Comparison of ENCODE assay signal across 14 cellular contexts in the genomic region with DNA sequence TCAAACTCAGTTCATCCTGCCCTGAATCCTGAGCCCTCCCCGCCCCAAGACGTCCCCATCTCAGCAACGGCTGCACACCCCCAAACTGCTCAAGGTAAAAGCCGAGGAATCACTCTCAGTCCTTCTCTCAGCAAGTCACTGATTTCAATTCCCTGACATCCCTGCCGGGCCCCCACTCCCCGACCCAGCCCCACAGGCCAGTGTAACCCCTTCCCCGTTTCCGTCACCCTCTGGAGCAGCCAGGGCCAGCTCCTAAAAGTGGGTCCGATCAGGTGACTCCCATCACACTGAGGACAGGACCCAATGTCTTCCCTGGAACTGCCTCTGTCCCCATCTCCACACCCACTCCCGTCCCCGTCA. TPM values are rescaled to one million over a fixed set of nuclear protein-coding genes. Genes with fewer than 3 reads are reported as not detected.
DNase-seq lines count a peak whose midpoint lies in the region; ATAC-seq and TF ChIP-seq lines count a peak whose summit lies in the region.
"Had no signal": no experiment of that assay in that cellular context is flagged by ENCODE, and none has a peak within 500 bp of the region (broad histone marks: within the 10 kb centered on the region; RNA-seq: fewer than 3 reads in every experiment).

No MANE protein-coding gene starts in this region.

- H3K27ac ChIP-seq in HUES6 (ENCODE audit: low read depth, low read length) (no peak overlapping the region), adrenal gland (peak overlapping the region in 3 of 5 donors; percentile 51 to 84 (median 79))

- H3K9ac ChIP-seq in HUES6 (ENCODE audit: low read length) = no peak overlapping the region

- ATAC-seq in left lobe of liver = no peak
- ATAC-seq: activated naive CD8-positive, alpha-beta T cell treated with anti-CD3 and anti-CD28 coated beads, Interleukin-2, amount 50 U/mL, for 24 hours had no signal

- H3K27me3 ChIP-seq in HUES6 (ENCODE audit: control insufficient read depth, insufficient read depth, low read length) (no peaks in the 10 kb centered on the region), adrenal gland (no peaks in the 10 kb centered on the region)
- H3K27me3 ChIP-seq: BE2C, testis had no signal

- no peak for DNase-seq in adrenal gland
- DNase-seq in left lobe of liver (ENCODE audit: low spot score) = peak; percentile 27
- DNase-seq in stimulated activated CD8-positive, alpha-beta memory T cell treated with anti-CD3 and anti-CD28 coated beads, Interleukin-4, amount 100 ng/mL, for 48 hours = peak; percentile 10
- no peak for DNase-seq in NCI-H510A treated with DMSO at 0.1 percent for 48 hours (lab: John Stamatoyannopoulos, UW)
- DNase-seq in activated CD4-positive, CD25-positive, alpha-beta regulatory T cell treated with anti-CD3 and anti-CD28 coated beads, Interleukin-2, amount 50 U/mL, for 72 hours = no peak
- no peak for DNase-seq in stimulated activated CD4-positive, alpha-beta T cell treated with anti-CD3 and anti-CD28 coated beads, Interleukin-2, amount 100 ng/mL, for 48 hours
- DNase-seq: activated CD4-positive, alpha-beta T cell treated with anti-CD3 and anti-CD28 coated beads, Interleukin-2, amount 50 U/mL, for 1 hour; activated naive CD8-positive, alpha-beta T cell treated with anti-CD3 and anti-CD28 coated beads, Interleukin-2, amount 50 U/mL, for 24 hours; cerebellar nuclear complex; NCI-H1092 treated with DMSO at 0.1 percent for 48 hours; stimulated activated CD4-positive, alpha-beta T cell treated with anti-CD3 and anti-CD28 coated beads, Interleukin-4, amount 100 ng/mL, for 1 hour had no signal

- intact Hi-C loops in adrenal gland (cut with DNase I) = no loop called here

- H3K4me3 ChIP-seq in HUES6 (ENCODE audit: low read depth, low read length) (peak overlapping the region; percentile 16), adrenal gland (no peak overlapping the region)
- H3K4me3 ChIP-seq: testis had no signal

- no peak for TF ChIP-seq POLR2A in adrenal gland (IDR thresholded peaks at IDR 0.05)

- WGBS in adrenal gland, 4 donors = 70 to 87% (median 78%) methylated on average over 11 of the region's 11 CpGs

- H3K4me1 ChIP-seq in HUES6 (ENCODE audit: control insufficient read depth, insufficient read depth, low read length) (peaks cover 16% of the 10 kb centered on the region), adrenal gland (replicated peaks in 1 of 2) (peaks cover 11 to 15% of the 10 kb centered on the region in 2 donors)
- H3K4me1 ChIP-seq: BE2C had no signal

- H3K36me3 ChIP-seq in HUES6 (ENCODE audit: control insufficient read depth, insufficient read depth, low read length) (no peaks in the 10 kb centered on the region), adrenal gland (replicated peaks in 1 of 2) (no peaks in the 10 kb centered on the region)
- H3K36me3 ChIP-seq: BE2C had no signal

- H3K9me3 ChIP-seq in HUES6 (ENCODE audit: control insufficient read depth, insufficient read depth, low read depth, low read length) (no peaks in the 10 kb centered on the region), adrenal gland (replicated peaks in 1 of 3) (no peaks in the 10 kb centered on the region)
- H3K9me3 ChIP-seq: BE2C, testis had no signal

- TF ChIP-seq CTCF in adrenal gland (IDR thresholded peaks at IDR 0.05) = no peak

RNA-seq across cellular contexts. Expression of gene SNORC, which starts 20.5 kb away (rescaled TPM):
- total RNA-seq in adrenal gland (1 to 10 TPM in 5 of 8 donors, under 1 TPM in 2, not detected in 1; 0.70 to 4.0 (median 1.4) TPM), left lobe of liver (15.5 TPM)
- 10 to 100 TPM in 1 of 3 donors, 1 to 10 TPM in 1, under 1 TPM in 1; 0.35 to 12.5 (median 3.1) TPM for polyA plus RNA-seq in adrenal gland

Comparison
In these comparisons a context has a peak if more than half of its experiments do, and no peak if none do; other contexts are left out.
1. DNase-seq: peak in left lobe of liver (single experiment) and stimulated activated CD8-positive, alpha-beta memory T cell treated with anti-CD3 and anti-CD28 coated beads, Interleukin-4, amount 100 ng/mL, for 48 hours (single experiment); none in adrenal gland (0 of 7), NCI-H510A treated with DMSO at 0.1 percent for 48 hours (single experiment), activated CD4-positive, CD25-positive, alpha-beta regulatory T cell treated with anti-CD3 and anti-CD28 coated beads, Interleukin-2, amount 50 U/mL, for 72 hours (single experiment) and stimulated activated CD4-positive, alpha-beta T cell treated with anti-CD3 and anti-CD28 coated beads, Interleukin-2, amount 100 ng/mL, for 48 hours (0 of 2).